In the genomic region with DNA sequence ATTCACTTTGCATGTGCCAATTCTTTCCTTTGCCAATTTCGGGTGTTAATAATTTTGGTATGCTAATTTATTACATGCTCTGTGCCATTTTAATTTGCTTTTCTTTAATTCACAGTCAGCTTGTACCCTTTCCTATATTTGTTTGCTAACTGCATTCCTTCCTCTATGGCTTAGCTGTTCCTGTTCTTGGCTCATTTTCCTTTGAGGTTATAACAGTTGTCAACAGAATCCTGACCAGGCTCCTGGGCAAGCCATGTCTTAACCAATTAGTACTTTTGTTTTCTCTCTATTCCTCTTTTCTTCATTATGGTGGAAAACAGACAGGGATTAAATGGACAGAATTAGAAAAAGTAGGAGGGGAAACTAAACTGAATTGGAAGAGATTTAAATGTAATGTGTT, we compare ENCODE assay signal across 24 cellular contexts.
DNase-seq lines count a peak whose midpoint lies in the region; TF ChIP-seq lines count a peak whose summit lies in the region.
"Had no signal": no experiment of that assay in that cellular context is flagged by ENCODE, and none has a peak within 500 bp of the region (broad histone marks: within the 10 kb centered on the region; RNA-seq: fewer than 3 reads in every experiment).

No MANE protein-coding gene starts in this region.

- H3K4me3 ChIP-seq in fibroblast of mammary gland (ENCODE audit: control insufficient read depth, low read depth, low read length) (no peak overlapping the region), skeletal muscle tissue (ENCODE audit: low read length in 3 of 3) (no peak overlapping the region)
- H3K4me3 ChIP-seq: left ventricle myocardium inferior, SK-N-MC, upper lobe of left lung had no signal

- H3K27me3 ChIP-seq in skeletal muscle tissue (ENCODE audit: control insufficient read depth in 3 of 3, insufficient read depth in 3 of 3, low read length in 3 of 3): no peaks in the 10 kb centered on the region
- H3K27me3 ChIP-seq: upper lobe of left lung had no signal

- DNase-seq in GM03348 (ENCODE audit: low spot score) (peak; percentile 21), NCI-H82 (lab: John Stamatoyannopoulos, UW) (peak; percentile 50), fibroblast of mammary gland (ENCODE audit: low read depth) (peak; percentile 23), NOMO-1 (lab: John Stamatoyannopoulos, UW; ENCODE audit: unreplicated experiment in 2 of 2) (no peak)
- no peak for DNase-seq in effector CD4-positive, alpha-beta T cell
- no peak for DNase-seq in central memory CD4-positive, alpha-beta T cell
- DNase-seq: activated CD4-positive, alpha-beta T cell treated with anti-CD3 and anti-CD28 coated beads for 1 hour; activated CD8-positive, alpha-beta T cell treated with anti-CD3 and anti-CD28 coated beads for 36 hours; activated T-cell treated with anti-CD3 and anti-CD28 coated beads for 4 hours; aorta; caudate nucleus; EL; HCEC 1CT; KG1; left ventricle myocardium inferior; natural killer cell; NCI-H1436; NCI-H345; NCI-H748 treated with DMSO at 0.1 percent for 48 hours; stimulated activated CD4-positive, alpha-beta T cell treated with anti-CD3 and anti-CD28 coated beads, Interleukin-12 subunit alpha, Interleukin-12 subunit beta, amount 100 ng/mL, for 4 hours; stimulated activated CD4-positive, alpha-beta T cell treated with anti-CD3 and anti-CD28 coated beads, Interleukin-4, amount 100 ng/mL, for 1 hour; upper lobe of left lung had no signal

- H3K36me3 ChIP-seq in skeletal muscle tissue (ENCODE audit: control insufficient read depth in 3 of 3, insufficient read depth in 3 of 3, low read length in 3 of 3): no peaks in the 10 kb centered on the region

- H3K4me1 ChIP-seq in skeletal muscle tissue (ENCODE audit: control insufficient read depth in 3 of 3, insufficient read depth in 3 of 3, low read length in 3 of 3): peaks cover 0 to 8% (median 3%) of the 10 kb centered on the region in 3 donors

- no peaks in the 10 kb centered on the region for H3K9me3 ChIP-seq in skeletal muscle tissue (ENCODE audit: control insufficient read depth in 3 of 3, low read length in 3 of 3)
- H3K9me3 ChIP-seq: left ventricle myocardium inferior, upper lobe of left lung had no signal

- no peak for TF ChIP-seq CTCF in fibroblast of mammary gland (conservative IDR thresholded peaks at IDR 0.05; ENCODE audit: control insufficient read depth, insufficient read depth, low read depth, low read length)

- no peak overlapping the region for H3K9ac ChIP-seq in skeletal muscle tissue (ENCODE audit: low read depth in 1 of 3, low read length in 3 of 3)

- peak overlapping the region; percentile 4 for H3K27ac ChIP-seq in skeletal muscle tissue (ENCODE audit: low read depth, low read length)
- H3K27ac ChIP-seq: left ventricle myocardium inferior, SK-N-MC, upper lobe of left lung had no signal

Comparison
In these comparisons a context has a peak if more than half of its experiments do, and no peak if none do; other contexts are left out.
1. DNase-seq: peak in GM03348 (single experiment), NCI-H82 (single experiment) and fibroblast of mammary gland (single experiment); none in effector CD4-positive, alpha-beta T cell (single experiment), central memory CD4-positive, alpha-beta T cell (single experiment) and NOMO-1 (0 of 2).